1 cellular context compared by ENCODE assay signal in genomic region chr14:105272623-105273022, GRCh38.
TF ChIP-seq lines count a peak whose summit lies in the region.

No MANE protein-coding gene starts in this region.

TF ChIP-seq in GM23338, 12 proteins besides CTCF, POLR2A, EP300 and RAD21 (continued from another document):
- TF ChIP-seq ETS1 (IDR thresholded peaks at IDR 0.05) = no peak
- no peak for TF ChIP-seq ZNF331 (CRISPR knock-in tag; IDR thresholded peaks at IDR 0.05; ENCODE audit: low read depth)
- TF ChIP-seq ZNF462 (CRISPR knock-in tag; IDR thresholded peaks at IDR 0.05) = no peak
- TF ChIP-seq ZNF114 (CRISPR knock-in tag; IDR thresholded peaks at IDR 0.05) = no peak
- TF ChIP-seq STAT1 (IDR thresholded peaks at IDR 0.05; ENCODE audit: unreplicated experiment) = no peak
- TF ChIP-seq EZH2phosphoT487 (IDR thresholded peaks at IDR 0.05; ENCODE audit: unreplicated experiment) = no peak
- TF ChIP-seq JUNB (IDR thresholded peaks at IDR 0.05; ENCODE audit: unreplicated experiment) = no peak
- TF ChIP-seq POLR2AphosphoS5 (IDR thresholded peaks at IDR 0.05; ENCODE audit: low read depth) = no peak
- TF ChIP-seq REST (IDR thresholded peaks at IDR 0.05; ENCODE audit: unreplicated experiment) = no peak
- TF ChIP-seq NANOG (IDR thresholded peaks at IDR 0.05; ENCODE audit: borderline replicate concordance) = no peak
- TF ChIP-seq EZH2 (IDR thresholded peaks at IDR 0.05; ENCODE audit: low read depth, unreplicated experiment) = no peak
